Comparison of ENCODE assay signal across 8 cellular contexts in genomic region chr15:81155375-81156218, GRCh38. TPM values are rescaled to one million over a fixed set of nuclear protein-coding genes. Genes with fewer than 3 reads are reported as not detected.
A peak's percentile ranks its signal among the peaks of the same experiment; 100 is the strongest.
DNase-seq lines count a peak whose midpoint lies in the region; ATAC-seq, FAIRE-seq and TF ChIP-seq lines count a peak whose summit lies in the region.

No MANE protein-coding gene starts in this region.

- peak; percentile 66 for TF ChIP-seq RAD21 in GM12878 (IDR thresholded peaks at IDR 0.05; ENCODE audit: insufficient read depth, low read depth, low read length)

- H3K4me3 ChIP-seq in AG09309 (ENCODE audit: control insufficient read depth, low read depth, low read length) (no peak overlapping the region), GM12878 (no peak overlapping the region), testis (no peak overlapping the region)

- in situ Hi-C loops in GM12878 (cut with MboI) = loop anchor here (5.0 kb wide), 1 partner anchor 112 kb away; no protein-coding TSS in a partner anchor

- CTCF ChIA-PET in GM12878 (lab: Yijun Ruan, JAX) = interaction anchor here (0.6 to 8.1 kb wide), 20 partner anchors 8 to 367 kb away, joined by 3 to 249 read pairs (median 4); partner anchors contain the start of gene CFAP161

- no peaks in the 10 kb centered on the region for H4K20me1 ChIP-seq in GM12878 (ENCODE audit: control insufficient read depth, insufficient read depth)

- no peak overlapping the region for H2AFZ ChIP-seq in GM12878 (ENCODE audit: control insufficient read depth, low read depth, low read length)

- H3K4me2 ChIP-seq in GM12878 (ENCODE audit: control insufficient read depth, insufficient read depth) = no peak overlapping the region

- no peak for TF ChIP-seq EP300 in GM12878 (IDR thresholded peaks at IDR 0.05; ENCODE audit: borderline replicate concordance in 1 of 2, control insufficient read depth in 1 of 2, low read depth in 2 of 2, low read length in 2 of 2)

- no peaks in the 10 kb centered on the region for H3K4me1 ChIP-seq in GM12878 (ENCODE audit: control insufficient read depth, insufficient read depth, low read length)
- peaks cover 5% of the 10 kb centered on the region for H3K4me1 ChIP-seq in testis

- ATAC-seq in GM12878 = peak; percentile 76
- ATAC-seq in HG02870 (IDR thresholded peaks at IDR 0.05; ENCODE audit: unreplicated experiment) = no peak

- peak; percentile 67 for TF ChIP-seq CTCF in AG09309 (IDR thresholded peaks at IDR 0.05; ENCODE audit: control insufficient read depth, insufficient read depth, low read depth, low read length, missing control alignments)
- TF ChIP-seq CTCF in GM12872 (IDR thresholded peaks at IDR 0.05; ENCODE audit: insufficient read depth, low read depth, low read length) = peak; percentile 56
- peak; percentile 55 to 63 (median 58); a peak in 5 of 6 replicates for TF ChIP-seq CTCF in GM12878 (IDR thresholded peaks at IDR 0.05 in 2 of 3, conservative IDR thresholded peaks at IDR 0.05 in 1 of 3; ENCODE audit: control insufficient read depth in 2 of 3, extremely low read depth in 1 of 3, insufficient read depth in 1 of 3, low read depth in 3 of 3, low read length in 3 of 3)
- TF ChIP-seq CTCF in testis (IDR thresholded peaks at IDR 0.05) = peak; percentile 44 to 57 (median 55)

- no peaks in the 10 kb centered on the region for H3K79me2 ChIP-seq in GM12878 (ENCODE audit: control insufficient read depth, insufficient read depth, low read length)

- RAD21 ChIA-PET in GM12878 (lab: Charles Lee; ENCODE audit: unreplicated experiment) = interaction anchor here (0.6 to 4.3 kb wide), 9 partner anchors 44 to 1204 kb away, joined by 3 to 118 read pairs (median 3); no protein-coding TSS in a partner anchor

- SMC1A ChIA-PET in GM12878 (lab: Charles Lee; ENCODE audit: uncharacterized antibody, unreplicated experiment) = interaction anchor here (0.6 to 6.2 kb wide), 14 partner anchors 12 to 245 kb away, joined by 3 to 102 read pairs (median 4); no protein-coding TSS in a partner anchor

- FAIRE-seq in GM12878 (lab: Jason Lieb, UNC) = no peak

- no peak for TF ChIP-seq POLR2A in GM12878 (IDR thresholded peaks at IDR 0.05; ENCODE audit: low read depth, low read length)
- TF ChIP-seq POLR2A in testis (IDR thresholded peaks at IDR 0.05) = no peak

- POLR2A ChIA-PET in GM12878 (lab: Charles Lee) = interaction anchor here (1.0 kb wide), 1 partner anchor 111 kb away, joined by 3 read pairs; no protein-coding TSS in a partner anchor

- no peak overlapping the region for H3K27ac ChIP-seq in GM12878 (ENCODE audit: control insufficient read depth, insufficient read depth)
- H3K27ac ChIP-seq in testis = no peak overlapping the region

- BruUV-seq in GM12878 (replicated peaks; lab: Mats Ljungman, UMichigan) = no TSS peak

- DNase-seq in AG09309 (ENCODE audit: low read depth) (peak; percentile 53), NCI-H2196 (lab: John Stamatoyannopoulos, UW; ENCODE audit: unreplicated experiment) (peak; percentile 26), GM12878 (ENCODE audit: low read depth, low spot score) (no peak), iris pigment epithelial cell (ENCODE audit: low read depth) (peak; percentile 80), testis (peak; percentile 62), ecto neural progenitor cell (ENCODE audit: low spot score) (no peak)

- no peak overlapping the region for H3K9ac ChIP-seq in GM12878 (ENCODE audit: control insufficient read depth, insufficient read depth, low read length)

- intact Hi-C loops in GM12878 (cut with micrococcal nuclease; ENCODE audit: unreplicated experiment) (loop anchor here (1.0 to 5.0 kb wide), 3 partner anchors 49 to 247 kb away; no protein-coding TSS in a partner anchor), testis (cut with DNase I; ENCODE audit: low total_unique reads) (loop anchor here (10.0 kb wide), 1 partner anchor 109 kb away; no protein-coding TSS in a partner anchor)

- H3K9me3 ChIP-seq in GM12878 (replicated peaks; ENCODE audit: control insufficient read depth, insufficient read depth, low read length) (no peaks in the 10 kb centered on the region), testis (no peaks in the 10 kb centered on the region)

- H3K27me3 ChIP-seq in GM12878 (replicated peaks in 1 of 2; ENCODE audit: control insufficient read depth in 2 of 2, insufficient read depth in 2 of 2, low read length in 1 of 2) (peaks cover 0 to 2% of the 10 kb centered on the region in 2 experiments; a peak in 1 of 4 replicates), testis (no peaks in the 10 kb centered on the region)

- H3K36me3 ChIP-seq in GM12878 (ENCODE audit: control insufficient read depth in 2 of 2, insufficient read depth in 2 of 2, low read length in 1 of 2) (no peaks in the 10 kb centered on the region), testis (ENCODE audit: low read depth, missing control alignments) (no peaks in the 10 kb centered on the region)

- WGBS in GM12878 (ENCODE audit: insufficient coverage, insufficient replicate concordance, low lambda C conversion rate, missing lambda C conversion rate) = 21% methylated on average over 10 of the region's 10 CpGs
- 47 to 57% methylated on average over 10 of the region's 10 CpGs for WGBS in testis, 2 donors

TF ChIP-seq in GM12878, 131 proteins besides CTCF, POLR2A, EP300 and RAD21:
- TF ChIP-seq CREB1 (IDR thresholded peaks at IDR 0.05; ENCODE audit: low read depth) (no peak), KDM1A (IDR thresholded peaks at IDR 0.05; ENCODE audit: borderline replicate concordance) (no peak), NR2C2 (IDR thresholded peaks at IDR 0.05; ENCODE audit: borderline replicate concordance, control insufficient read depth, insufficient read length, low read depth) (no peak), CEBPB (IDR thresholded peaks at IDR 0.05; ENCODE audit: borderline replicate concordance in 1 of 2, low read depth in 2 of 2, low read length in 2 of 2) (no peak), SMC3 (IDR thresholded peaks at IDR 0.05; ENCODE audit: borderline replicate concordance, low read length) (peak; percentile 76; the same call in 1 of the 2 replicates)

RNA-seq across cellular contexts. Expression of gene CFAP161, which starts 21.5 kb away (rescaled TPM):
- not detected in 2 replicates for total RNA-seq in GM12878 (2013; cell fraction: nucleolus; rRNA removed)
- not detected in 2 replicates for total RNA-seq in GM12878 (2014; rRNA removed)
- total RNA-seq in GM12878 (2014; rRNA removed; fragmentation: Illumina TruSeq; extraction: Trizol) = 0.31 TPM in 1 of 2 replicates, not detected in the other
- not detected in 2 replicates for total RNA-seq in GM12878 (2021)
- not detected for polyA plus RNA-seq in GM12878 (2011; ENCODE audit: low read depth)
- not detected in 2 replicates for polyA plus RNA-seq in GM12878 (2011; rRNA removed)
- not detected in 2 replicates for polyA plus RNA-seq in GM12878 (2011; cell fraction: cytosol; rRNA removed)
- polyA plus RNA-seq in GM12878 (2011; cell fraction: nucleus; rRNA removed) = not detected in 2 replicates
- polyA plus RNA-seq in GM12878 (2012) = not detected in 2 replicates
- polyA plus RNA-seq in GM12878 (2014; fragmentation: Illumina TruSeq; extraction: Trizol) = not detected in 2 replicates
- polyA plus RNA-seq in GM12878 (2014; fragmentation: Nextera tagmentation; extraction: Ambion mirVana) = not detected
- polyA plus RNA-seq in GM12878 (2014; rRNA removed) = not detected in 2 replicates
- not detected for polyA plus RNA-seq in GM12878 (2016; fragmentation: Nextera tagmentation; extraction: Ambion mirVana)
- 0.21 and 0.29 TPM in 2 replicates for polyA minus RNA-seq in GM12878 (2011; rRNA and poly(A)+ RNA removed)
- polyA minus RNA-seq in GM12878 (2011; cell fraction: cytosol; rRNA and poly(A)+ RNA removed) = not detected in 2 replicates
- not detected in 2 replicates for polyA minus RNA-seq in GM12878 (2011; cell fraction: nucleus; rRNA and poly(A)+ RNA removed)
- 1 to 10 TPM; 4.6 to 8.7 TPM for total RNA-seq in testis
- polyA plus RNA-seq in testis (ENCODE audit: insufficient read depth, low read depth, low replicate concordance) = 19.7 TPM

RNA-seq across cellular contexts. Expression of gene IL16, which starts 41.1 kb away (rescaled TPM):
- 290 and 338 TPM in 2 replicates for total RNA-seq in GM12878 (2013; cell fraction: nucleolus; rRNA removed)
- total RNA-seq in GM12878 (2014; rRNA removed) (34.3 and 38.9 TPM in 2 replicates), GM12878 (2014; rRNA removed; fragmentation: Illumina TruSeq; extraction: Trizol) (51.5 and 54.8 TPM in 2 replicates), GM12878 (2021) (51.2 and 52.1 TPM in 2 replicates), testis (10 to 100 TPM; 14.9 to 17.6 TPM)
- 45.7 TPM for polyA plus RNA-seq in GM12878 (2011; ENCODE audit: low read depth)
- polyA plus RNA-seq in GM12878 (2011; rRNA removed) (174 and 206 TPM in 2 replicates), GM12878 (2014; fragmentation: Illumina TruSeq; extraction: Trizol) (52.5 and 63.1 TPM in 2 replicates), GM12878 (2014; fragmentation: Nextera tagmentation; extraction: Ambion mirVana) (10 to 100 TPM; 21.7 to 23.9 TPM), GM12878 (2014; rRNA removed) (57.4 and 59.3 TPM in 2 replicates), GM12878 (2016; fragmentation: Nextera tagmentation; extraction: Ambion mirVana) (10 to 100 TPM; 34.3 to 37.8 TPM), testis (ENCODE audit: insufficient read depth, low read depth, low replicate concordance) (13.1 TPM)
- 175 and 209 TPM in 2 replicates for polyA plus RNA-seq in GM12878 (2011; cell fraction: cytosol; rRNA removed)
- 256 and 318 TPM in 2 replicates for polyA plus RNA-seq in GM12878 (2011; cell fraction: nucleus; rRNA removed)
- 82.8 and 89.6 TPM in 2 replicates for polyA plus RNA-seq in GM12878 (2012)
- 239 and 317 TPM in 2 replicates for polyA minus RNA-seq in GM12878 (2011; rRNA and poly(A)+ RNA removed)
- 58.5 and 68.1 TPM in 2 replicates for polyA minus RNA-seq in GM12878 (2011; cell fraction: cytosol; rRNA and poly(A)+ RNA removed)
- polyA minus RNA-seq in GM12878 (2011; cell fraction: nucleus; rRNA and poly(A)+ RNA removed) = 173 and 239 TPM in 2 replicates

Comparison
In these comparisons a context has a peak if more than half of its experiments do, and no peak if none do; other contexts are left out.
1. DNase-seq: peak in AG09309 (single experiment), NCI-H2196 (single experiment), iris pigment epithelial cell (single experiment) and testis (single experiment); none in GM12878 (single experiment) and ecto neural progenitor cell (single experiment).
2. Peak in every context shown above with its lines, with median percentiles within 50 percentile points of each other: CTCF ChIP-seq.